ENCODE assay signal across 21 cellular contexts in the genomic region with DNA sequence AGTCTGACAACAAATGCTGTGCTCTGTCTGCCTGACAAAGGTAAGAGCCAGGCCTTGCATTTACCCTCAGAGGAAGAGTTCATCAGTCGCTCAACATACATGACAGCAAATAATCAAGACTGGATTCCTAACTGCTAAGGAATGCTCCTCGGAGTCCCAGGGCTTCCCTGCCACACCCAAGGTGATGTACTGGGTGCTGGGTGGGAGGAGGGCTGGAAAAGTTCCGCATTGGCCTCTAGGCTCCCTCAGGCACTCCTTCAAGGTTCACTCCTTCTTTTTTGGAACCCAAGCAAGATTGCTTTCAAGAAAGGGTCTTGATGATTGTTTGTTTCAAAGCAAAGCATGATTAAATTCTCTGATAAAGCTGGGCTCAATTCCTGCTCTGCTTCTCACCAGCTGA.
"Had no signal": no experiment of that assay in that cellular context is flagged by ENCODE, and none has a peak within 500 bp of the region (broad histone marks: within the 10 kb centered on the region; RNA-seq: fewer than 3 reads in every experiment).

No MANE protein-coding gene starts in this region.

- H3K4me1 ChIP-seq: colonic mucosa, sigmoid colon had no signal

- H3K4me3 ChIP-seq: colonic mucosa, heart left ventricle, mucosa of descending colon, ovary, right atrium auricular region, sigmoid colon, skin epidermis, testis, tibial nerve had no signal

- ATAC-seq: esophagus mucosa; left lobe of liver; mucosa of descending colon; naive thymus-derived CD8-positive, alpha-beta T cell had no signal

- DNase-seq: cerebellar nuclear complex; colonic mucosa; effector CD8-positive, alpha-beta T cell; heart left ventricle; hippocampal formation; kidney glomerular epithelial cell; mammary epithelial cell; mucosa of descending colon; naive thymus-derived CD8-positive, alpha-beta T cell; nucleus accumbens; ovary; sigmoid colon; stimulated activated CD4-positive, alpha-beta T cell treated with anti-CD3 and anti-CD28 coated beads, Interleukin-2, amount 100 ng/mL, for 24 hours; stimulated activated CD4-positive, alpha-beta T cell treated with anti-CD3 and anti-CD28 coated beads, Interleukin-4, amount 100 ng/mL, for 4 hours; stimulated activated naive CD4-positive, alpha-beta T cell; testis had no signal

- H3K27me3 ChIP-seq: colonic mucosa, heart left ventricle, ovary, right atrium auricular region, sigmoid colon, testis, tibial nerve had no signal

- H3K9me3 ChIP-seq: colonic mucosa, heart left ventricle, mucosa of descending colon, ovary, right atrium auricular region, sigmoid colon, testis, tibial nerve had no signal

- H3K36me3 ChIP-seq: colonic mucosa, ovary, right atrium auricular region, sigmoid colon had no signal

- H3K27ac ChIP-seq: colonic mucosa, heart left ventricle, ovary, right atrium auricular region, sigmoid colon, skin epidermis, testis had no signal
